Comparison of ENCODE assay signal across 8 cellular contexts in the genomic region with DNA sequence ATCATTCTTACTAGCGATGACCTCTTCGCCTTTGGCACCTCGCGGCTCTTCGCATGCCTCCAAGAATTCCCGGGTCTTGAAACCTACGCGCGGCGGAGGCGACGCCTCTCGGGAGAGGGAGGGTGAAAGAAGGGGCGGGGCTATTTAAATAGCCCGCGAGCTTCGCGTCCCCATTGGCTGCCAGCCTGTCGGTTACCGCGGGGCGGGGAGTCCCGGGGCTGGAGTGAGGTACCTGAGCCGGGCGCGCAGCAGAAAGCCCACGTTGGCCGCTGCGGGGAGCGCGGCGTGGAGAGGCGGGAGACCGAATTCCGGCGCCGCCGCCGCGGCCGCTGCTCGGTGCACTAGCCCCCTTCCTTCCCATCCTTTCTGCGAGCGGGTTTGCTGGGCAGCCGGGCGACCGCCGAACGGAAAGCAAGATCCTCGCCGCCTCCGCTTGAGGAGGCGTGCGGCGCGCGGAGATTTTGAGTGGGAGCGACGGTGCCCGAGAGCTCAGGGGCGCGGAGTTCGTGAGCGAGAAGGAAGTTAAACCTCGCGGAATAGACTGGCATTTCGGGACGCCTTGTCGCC. TPM values are rescaled to one million over a fixed set of nuclear protein-coding genes. Genes with fewer than 3 reads are reported as not detected.
DNase-seq lines count a peak whose midpoint lies in the region; ATAC-seq and TF ChIP-seq lines count a peak whose summit lies in the region.

A gene (plus strand): TSS at position 251 of the 567 bp plus-strand sequence. CDS start 857 bp downstream, outside the sequence.

- H3K27me3 Mint-ChIP-seq in activated naive CD4-positive, alpha-beta T cell treated with anti-CD3 and anti-CD28 coated beads, Interleukin-2, amount 10 ng/mL, durations not matched to agents 7 days and 5 days = peaks cover 91% of the 10 kb centered on the region

- peak within 1 kb of the TSS; percentile 58 for H3K27ac Mint-ChIP-seq in activated naive CD4-positive, alpha-beta T cell treated with anti-CD3 and anti-CD28 coated beads, Interleukin-2, amount 10 ng/mL, durations not matched to agents 7 days and 5 days

- POLR2A ChIA-PET in PC-3 (lab: Charles Lee; ENCODE audit: unreplicated experiment) = interaction anchor here (0.6 kb wide), 1 partner anchor 86 kb away, joined by 3 read pairs; no protein-coding TSS in a partner anchor

- BruUV-seq in PC-3 (replicated peaks; lab: Mats Ljungman, UMichigan) = no TSS peak

- H3K79me2 ChIP-seq in PC-3 (ENCODE audit: low read length) = no peaks in the 10 kb centered on the region

- H3K9me3 ChIP-seq in PC-3 (ENCODE audit: low read length) (no peaks in the 10 kb centered on the region), neuronal stem cell (replicated peaks in 1 of 2; ENCODE audit: control insufficient read depth in 2 of 2, insufficient read depth in 1 of 2, low read depth in 1 of 2, low read length in 2 of 2) (peaks cover 0 to 2% of the 10 kb centered on the region in 2 donors), tibial artery (no peaks in the 10 kb centered on the region)

- no peaks in the 10 kb centered on the region for H4K20me1 ChIP-seq in PC-3 (ENCODE audit: low read length)

- H3K9ac ChIP-seq in PC-3 (ENCODE audit: low read length) (no peak within 1 kb of the TSS), neuronal stem cell (ENCODE audit: low read depth, low read length, poor library complexity) (peak within 1 kb of the TSS; percentile 51)

- H3K4ac ChIP-seq in neuronal stem cell (ENCODE audit: low read length) = no peak within 1 kb of the TSS

- peak; percentile 70 for ATAC-seq in GM21576 (IDR thresholded peaks at IDR 0.05; ENCODE audit: unreplicated experiment)
- ATAC-seq in PC-3 = peak; percentile 65

- no peak within 1 kb of the TSS for H2BK5ac ChIP-seq in neuronal stem cell (ENCODE audit: low read length)

- H2BK15ac ChIP-seq in neuronal stem cell (ENCODE audit: low read length) = no peak within 1 kb of the TSS

- H3K14ac ChIP-seq in neuronal stem cell (ENCODE audit: low read length) = no peak within 1 kb of the TSS

- peak within 1 kb of the TSS; percentile 71 for H3K4me3 ChIP-seq in PC-3 (ENCODE audit: low read length)
- H3K4me3 ChIP-seq in neuronal stem cell (ENCODE audit: low read length in 2 of 2) = peak within 1 kb of the TSS; percentile 47 to 83
- peak within 1 kb of the TSS; percentile 50 to 66 for H3K4me3 ChIP-seq in tibial artery

- H3K79me1 ChIP-seq in neuronal stem cell (ENCODE audit: low read depth, low read length) = no peaks in the 10 kb centered on the region

- CTCF ChIA-PET in PC-3 (lab: Charles Lee) = no interaction called here
- CTCF ChIA-PET in activated naive CD4-positive, alpha-beta T cell treated with anti-CD3 and anti-CD28 coated beads, Interleukin-2, amount 10 ng/mL, durations not matched to agents 7 days and 5 days (lab: Charles Lee) = interaction anchor here (1.7 to 2.1 kb wide), 3 partner anchors 333 to 493 kb away, joined by 4 to 12 read pairs (median 6); a partner anchor contains a TSS

- no peaks in the 10 kb centered on the region for H3K9me2 ChIP-seq in PC-3 (replicated peaks; ENCODE audit: low read length)

- H3K18ac ChIP-seq in neuronal stem cell (ENCODE audit: low read length) = peak within 1 kb of the TSS; percentile 46

- H3K4me1 ChIP-seq in PC-3 (ENCODE audit: insufficient read depth, low read length) (peaks cover 42% of the 10 kb centered on the region), neuronal stem cell (ENCODE audit: control insufficient read depth in 2 of 2, insufficient read depth in 1 of 2, low read depth in 1 of 2, low read length in 2 of 2) (peaks cover 11 to 18% of the 10 kb centered on the region in 2 donors), tibial artery (peaks cover 0 to 41% (median 33%) of the 10 kb centered on the region in 4 donors)

- TF ChIP-seq CTCF in PC-3 (conservative IDR thresholded peaks at IDR 0.05; ENCODE audit: low read depth, low read length) = no peak
- no peak for TF ChIP-seq CTCF in tibial artery (IDR thresholded peaks at IDR 0.05)

- H3K27ac ChIP-seq in PC-3 (ENCODE audit: low read length) = no peak within 1 kb of the TSS
- no peak within 1 kb of the TSS for H3K27ac ChIP-seq in neuronal stem cell (replicated peaks; ENCODE audit: low read length)
- peak within 1 kb of the TSS in 1 of 2 donors; percentile 2 for H3K27ac ChIP-seq in tibial artery

- H4K8ac ChIP-seq in neuronal stem cell (ENCODE audit: low read depth, low read length) = no peak within 1 kb of the TSS

- H2AK5ac ChIP-seq in neuronal stem cell (ENCODE audit: low read depth, low read length) = no peak within 1 kb of the TSS

- H2BK120ac ChIP-seq in neuronal stem cell (ENCODE audit: low read depth, low read length) = no peak within 1 kb of the TSS

- H3F3A ChIP-seq in PC-3 (ENCODE audit: low read length, unreplicated experiment) = peaks cover 5% of the 10 kb centered on the region

- no CpG with 5 or more reads among the region's 69 CpGs for WGBS in neuronal stem cell (ENCODE audit: extremely low coverage in 2 of 2, insufficient read length in 2 of 2, insufficient replicate concordance in 1 of 2), 2 donors

- H3K27me3 ChIP-seq in PC-3 (ENCODE audit: low read length) (peaks cover 39% of the 10 kb centered on the region), neuronal stem cell (ENCODE audit: control insufficient read depth in 3 of 3, insufficient read depth in 3 of 3, low read depth in 1 of 3, low read length in 3 of 3) (peaks cover 20 to 86% (median 51%) of the 10 kb centered on the region in 3 experiments), tibial artery (peaks cover 0 to 47% of the 10 kb centered on the region in 2 donors)

- peak within 1 kb of the TSS; percentile 72 for H3K4me3 Mint-ChIP-seq in activated naive CD4-positive, alpha-beta T cell treated with anti-CD3 and anti-CD28 coated beads, Interleukin-2, amount 10 ng/mL, durations not matched to agents 7 days and 5 days

- no peaks in the 10 kb centered on the region for H3K9me3 Mint-ChIP-seq in activated naive CD4-positive, alpha-beta T cell treated with anti-CD3 and anti-CD28 coated beads, Interleukin-2, amount 10 ng/mL, durations not matched to agents 7 days and 5 days

- intact Hi-C loops in PC-3 (cut with micrococcal nuclease) (no loop called here), tibial artery (cut with DNase I; ENCODE audit: low total_unique reads) (loop anchor here (5.0 kb wide), 3 partner anchors 121 to 336 kb away; a partner anchor contains a TSS)

- no peaks in the 10 kb centered on the region for H3K36me3 Mint-ChIP-seq in activated naive CD4-positive, alpha-beta T cell treated with anti-CD3 and anti-CD28 coated beads, Interleukin-2, amount 10 ng/mL, durations not matched to agents 7 days and 5 days

- H3K4me2 ChIP-seq in PC-3 (ENCODE audit: low read length) (peak within 1 kb of the TSS; percentile 96), neuronal stem cell (ENCODE audit: insufficient read depth, low read length, poor library complexity, severe bottlenecking) (peak within 1 kb of the TSS; percentile 98)

- no peak within 1 kb of the TSS for H4K91ac ChIP-seq in neuronal stem cell (ENCODE audit: low read depth, low read length, poor library complexity)

- DNase-seq in DMS53 (lab: John Stamatoyannopoulos, UW) = peak; percentile 97
- DNase-seq in HuH-7 (ENCODE audit: low spot score) = peak; percentile 93
- peak; percentile 91 for DNase-seq in PC-3
- DNase-seq in activated naive CD4-positive, alpha-beta T cell treated with anti-CD3 and anti-CD28 coated beads, Interleukin-2, amount 10 ng/mL, durations not matched to agents 7 days and 5 days = peak; percentile 82
- DNase-seq in glomerular endothelial cell (ENCODE audit: extremely low read depth, low read depth, low spot score) = no peak
- peak; percentile 85 for DNase-seq in neuronal stem cell (ENCODE audit: low spot score)
- peak; percentile 82 to 90 for DNase-seq in tibial artery

- H3K36me3 ChIP-seq in PC-3 (ENCODE audit: low read depth, low read length) (no peaks in the 10 kb centered on the region), neuronal stem cell (replicated peaks in 1 of 2; ENCODE audit: control insufficient read depth in 2 of 2, insufficient read depth in 2 of 2, low read length in 2 of 2) (no peaks in the 10 kb centered on the region), tibial artery (no peaks in the 10 kb centered on the region)

- H2AFZ ChIP-seq in PC-3 (ENCODE audit: low read length) (peak within 1 kb of the TSS; percentile 83), neuronal stem cell (ENCODE audit: low read length) (peak within 1 kb of the TSS; percentile 95)

- H3K23ac ChIP-seq in neuronal stem cell (ENCODE audit: low read depth, low read length, poor library complexity) = peak within 1 kb of the TSS; percentile 83

- H2BK12ac ChIP-seq in neuronal stem cell (ENCODE audit: low read length) = peak within 1 kb of the TSS; percentile 78

- H3K4me1 Mint-ChIP-seq in activated naive CD4-positive, alpha-beta T cell treated with anti-CD3 and anti-CD28 coated beads, Interleukin-2, amount 10 ng/mL, durations not matched to agents 7 days and 5 days = peaks cover 16% of the 10 kb centered on the region

RNA-seq across cellular contexts. Expression of the gene that starts here (rescaled TPM):
- 0.15 and 1.3 TPM in 2 replicates for total RNA-seq in PC-3 (2014; rRNA removed)
- 123 and 150 TPM in 2 replicates for total RNA-seq in glomerular endothelial cell
- polyA plus RNA-seq in neuronal stem cell (2013, experiment 1 of 2) = 0.59 TPM
- polyA plus RNA-seq in neuronal stem cell (2013, experiment 2 of 2) = 0.66 TPM

Comparison
In these comparisons a context has a peak if more than half of its experiments do, and no peak if none do; other contexts are left out.
1. RNA of the gene that starts here (total RNA-seq): 123 to 150 TPM in glomerular endothelial cell; 0.15 to 1.3 TPM in PC-3; every median in the first group is over 10 times any median in the second.
2. Peak in every context shown above with its lines, with median percentiles within 50 percentile points of each other: H3K4me3 ChIP-seq.